Comparison of ENCODE assay signal across 1 cellular context in genomic region chr4:1351854-1352633, GRCh38.
TF ChIP-seq lines count a peak whose summit lies in the region.

No MANE protein-coding gene starts in this region.

TF ChIP-seq in HepG2, 621 proteins besides CTCF, POLR2A, EP300 and RAD21 (continued from another document and continues in another):
- TF ChIP-seq, protein P1, sequence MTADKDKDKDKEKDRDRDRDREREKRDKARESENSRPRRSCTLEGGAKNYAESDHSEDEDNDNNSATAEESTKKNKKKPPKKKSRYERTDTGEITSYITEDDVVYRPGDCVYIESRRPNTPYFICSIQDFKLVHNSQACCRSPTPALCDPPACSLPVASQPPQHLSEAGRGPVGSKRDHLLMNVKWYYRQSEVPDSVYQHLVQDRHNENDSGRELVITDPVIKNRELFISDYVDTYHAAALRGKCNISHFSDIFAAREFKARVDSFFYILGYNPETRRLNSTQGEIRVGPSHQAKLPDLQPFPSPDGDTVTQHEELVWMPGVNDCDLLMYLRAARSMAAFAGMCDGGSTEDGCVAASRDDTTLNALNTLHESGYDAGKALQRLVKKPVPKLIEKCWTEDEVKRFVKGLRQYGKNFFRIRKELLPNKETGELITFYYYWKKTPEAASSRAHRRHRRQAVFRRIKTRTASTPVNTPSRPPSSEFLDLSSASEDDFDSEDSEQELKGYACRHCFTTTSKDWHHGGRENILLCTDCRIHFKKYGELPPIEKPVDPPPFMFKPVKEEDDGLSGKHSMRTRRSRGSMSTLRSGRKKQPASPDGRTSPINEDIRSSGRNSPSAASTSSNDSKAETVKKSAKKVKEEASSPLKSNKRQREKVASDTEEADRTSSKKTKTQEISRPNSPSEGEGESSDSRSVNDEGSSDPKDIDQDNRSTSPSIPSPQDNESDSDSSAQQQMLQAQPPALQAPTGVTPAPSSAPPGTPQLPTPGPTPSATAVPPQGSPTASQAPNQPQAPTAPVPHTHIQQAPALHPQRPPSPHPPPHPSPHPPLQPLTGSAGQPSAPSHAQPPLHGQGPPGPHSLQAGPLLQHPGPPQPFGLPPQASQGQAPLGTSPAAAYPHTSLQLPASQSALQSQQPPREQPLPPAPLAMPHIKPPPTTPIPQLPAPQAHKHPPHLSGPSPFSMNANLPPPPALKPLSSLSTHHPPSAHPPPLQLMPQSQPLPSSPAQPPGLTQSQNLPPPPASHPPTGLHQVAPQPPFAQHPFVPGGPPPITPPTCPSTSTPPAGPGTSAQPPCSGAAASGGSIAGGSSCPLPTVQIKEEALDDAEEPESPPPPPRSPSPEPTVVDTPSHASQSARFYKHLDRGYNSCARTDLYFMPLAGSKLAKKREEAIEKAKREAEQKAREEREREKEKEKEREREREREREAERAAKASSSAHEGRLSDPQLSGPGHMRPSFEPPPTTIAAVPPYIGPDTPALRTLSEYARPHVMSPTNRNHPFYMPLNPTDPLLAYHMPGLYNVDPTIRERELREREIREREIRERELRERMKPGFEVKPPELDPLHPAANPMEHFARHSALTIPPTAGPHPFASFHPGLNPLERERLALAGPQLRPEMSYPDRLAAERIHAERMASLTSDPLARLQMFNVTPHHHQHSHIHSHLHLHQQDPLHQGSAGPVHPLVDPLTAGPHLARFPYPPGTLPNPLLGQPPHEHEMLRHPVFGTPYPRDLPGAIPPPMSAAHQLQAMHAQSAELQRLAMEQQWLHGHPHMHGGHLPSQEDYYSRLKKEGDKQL (CRISPR knock-in tag; IDR thresholded peaks at IDR 0.05; ENCODE audit: low read depth): no peak
- no peak for TF ChIP-seq TBL1XR1 (IDR thresholded peaks at IDR 0.05; ENCODE audit: borderline replicate concordance, low read length, partially characterized antibody)
- no peak for TF ChIP-seq HNRNPH1 (optimal IDR thresholded peaks at IDR 0.05; ENCODE audit: low read depth, low read length)
- no peak for TF ChIP-seq ZMYM3 (CRISPR knock-in tag; IDR thresholded peaks at IDR 0.05)
- TF ChIP-seq SMYD3 (CRISPR knock-in tag; IDR thresholded peaks at IDR 0.05): no peak
- TF ChIP-seq ARID2 (CRISPR knock-in tag; IDR thresholded peaks at IDR 0.05; ENCODE audit: borderline replicate concordance): no peak
- TF ChIP-seq SRSF1 (optimal IDR thresholded peaks at IDR 0.05; ENCODE audit: low read depth, low read length): no peak
- no peak for TF ChIP-seq SMAD9 (CRISPR knock-in tag; IDR thresholded peaks at IDR 0.05)
- TF ChIP-seq PHB2 (IDR thresholded peaks at IDR 0.05; ENCODE audit: partially characterized antibody): no peak
- TF ChIP-seq FOXA3 (CRISPR knock-in tag; IDR thresholded peaks at IDR 0.05): no peak
- peak; percentile 74; the same call in 1 of the 2 replicates for TF ChIP-seq KDM5B (CRISPR knock-in tag; IDR thresholded peaks at IDR 0.05; ENCODE audit: borderline replicate concordance)
- no peak for TF ChIP-seq SUZ12 (IDR thresholded peaks at IDR 0.05; ENCODE audit: low read depth, low read length)
- TF ChIP-seq ATRX (CRISPR knock-in tag; IDR thresholded peaks at IDR 0.05; ENCODE audit: borderline replicate concordance): no peak
- no peak for TF ChIP-seq ZSCAN29 (CRISPR knock-in tag; conservative IDR thresholded peaks at IDR 0.05)
- no peak for TF ChIP-seq FIP1L1 (IDR thresholded peaks at IDR 0.05; ENCODE audit: borderline replicate concordance, insufficient read depth, low read depth, low read length)
- no peak for TF ChIP-seq ZNF510 (CRISPR knock-in tag; IDR thresholded peaks at IDR 0.05; ENCODE audit: low read depth)
- TF ChIP-seq HOXA3 (CRISPR knock-in tag; IDR thresholded peaks at IDR 0.05): 0 out of 2 replicates have a peak, but pooled peaks have one; percentile 31
- no peak for TF ChIP-seq DMAP1 (CRISPR knock-in tag; IDR thresholded peaks at IDR 0.05)
- no peak for TF ChIP-seq SMARCE1 (IDR thresholded peaks at IDR 0.05; ENCODE audit: borderline replicate concordance)
- TF ChIP-seq ZNF775 (CRISPR knock-in tag; IDR thresholded peaks at IDR 0.05; ENCODE audit: borderline replicate concordance): no peak
- no peak for TF ChIP-seq HNRNPLL (IDR thresholded peaks at IDR 0.05; ENCODE audit: low read depth, low read length, poor library complexity, severe bottlenecking)
- TF ChIP-seq GZF1 (CRISPR knock-in tag; IDR thresholded peaks at IDR 0.05): no peak
- TF ChIP-seq PCBP1 (IDR thresholded peaks at IDR 0.05; ENCODE audit: borderline replicate concordance, low read depth, low read length): 0 out of 2 replicates have a peak, but pooled peaks have one; percentile 26
- no peak for TF ChIP-seq ZNF556 (CRISPR knock-in tag; IDR thresholded peaks at IDR 0.05; ENCODE audit: borderline replicate concordance)
- no peak for TF ChIP-seq ZNF737 (CRISPR knock-in tag; IDR thresholded peaks at IDR 0.05; ENCODE audit: borderline replicate concordance)
- no peak for TF ChIP-seq ZNF674 (CRISPR knock-in tag; IDR thresholded peaks at IDR 0.05; ENCODE audit: low read depth)
- TF ChIP-seq TMF1 (CRISPR knock-in tag; IDR thresholded peaks at IDR 0.05; ENCODE audit: low read depth): no peak
- TF ChIP-seq ZBTB14 (CRISPR knock-in tag; IDR thresholded peaks at IDR 0.05): no peak
- no peak for TF ChIP-seq LRRFIP1 (CRISPR knock-in tag; conservative IDR thresholded peaks at IDR 0.05)
- TF ChIP-seq RBAK (CRISPR knock-in tag; IDR thresholded peaks at IDR 0.05): no peak
- TF ChIP-seq GPBP1L1 (CRISPR knock-in tag; IDR thresholded peaks at IDR 0.05): no peak
- TF ChIP-seq, protein P2, sequence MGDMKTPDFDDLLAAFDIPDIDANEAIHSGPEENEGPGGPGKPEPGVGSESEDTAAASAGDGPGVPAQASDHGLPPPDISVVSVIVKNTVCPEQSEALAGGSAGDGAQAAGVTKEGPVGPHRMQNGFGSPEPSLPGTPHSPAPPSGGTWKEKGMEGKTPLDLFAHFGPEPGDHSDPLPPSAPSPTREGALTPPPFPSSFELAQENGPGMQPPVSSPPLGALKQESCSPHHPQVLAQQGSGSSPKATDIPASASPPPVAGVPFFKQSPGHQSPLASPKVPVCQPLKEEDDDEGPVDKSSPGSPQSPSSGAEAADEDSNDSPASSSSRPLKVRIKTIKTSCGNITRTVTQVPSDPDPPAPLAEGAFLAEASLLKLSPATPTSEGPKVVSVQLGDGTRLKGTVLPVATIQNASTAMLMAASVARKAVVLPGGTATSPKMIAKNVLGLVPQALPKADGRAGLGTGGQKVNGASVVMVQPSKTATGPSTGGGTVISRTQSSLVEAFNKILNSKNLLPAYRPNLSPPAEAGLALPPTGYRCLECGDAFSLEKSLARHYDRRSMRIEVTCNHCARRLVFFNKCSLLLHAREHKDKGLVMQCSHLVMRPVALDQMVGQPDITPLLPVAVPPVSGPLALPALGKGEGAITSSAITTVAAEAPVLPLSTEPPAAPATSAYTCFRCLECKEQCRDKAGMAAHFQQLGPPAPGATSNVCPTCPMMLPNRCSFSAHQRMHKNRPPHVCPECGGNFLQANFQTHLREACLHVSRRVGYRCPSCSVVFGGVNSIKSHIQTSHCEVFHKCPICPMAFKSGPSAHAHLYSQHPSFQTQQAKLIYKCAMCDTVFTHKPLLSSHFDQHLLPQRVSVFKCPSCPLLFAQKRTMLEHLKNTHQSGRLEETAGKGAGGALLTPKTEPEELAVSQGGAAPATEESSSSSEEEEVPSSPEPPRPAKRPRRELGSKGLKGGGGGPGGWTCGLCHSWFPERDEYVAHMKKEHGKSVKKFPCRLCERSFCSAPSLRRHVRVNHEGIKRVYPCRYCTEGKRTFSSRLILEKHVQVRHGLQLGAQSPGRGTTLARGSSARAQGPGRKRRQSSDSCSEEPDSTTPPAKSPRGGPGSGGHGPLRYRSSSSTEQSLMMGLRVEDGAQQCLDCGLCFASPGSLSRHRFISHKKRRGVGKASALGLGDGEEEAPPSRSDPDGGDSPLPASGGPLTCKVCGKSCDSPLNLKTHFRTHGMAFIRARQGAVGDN (CRISPR knock-in tag; IDR thresholded peaks at IDR 0.05): peak; percentile 78
- no peak for TF ChIP-seq ZNF362 (CRISPR knock-in tag; IDR thresholded peaks at IDR 0.05; ENCODE audit: borderline replicate concordance)
- peak; percentile 98 for TF ChIP-seq HNRNPL (IDR thresholded peaks at IDR 0.05; ENCODE audit: low read depth, low read length)
- TF ChIP-seq ZNF883 (CRISPR knock-in tag; IDR thresholded peaks at IDR 0.05; ENCODE audit: not compliant biosample characterization): no peak
- TF ChIP-seq ZBTB7A (CRISPR knock-in tag; IDR thresholded peaks at IDR 0.05): no peak
- TF ChIP-seq RNF219 (CRISPR knock-in tag; IDR thresholded peaks at IDR 0.05): no peak
- no peak for TF ChIP-seq ZSCAN9 (CRISPR knock-in tag; IDR thresholded peaks at IDR 0.05; ENCODE audit: borderline replicate concordance)
- TF ChIP-seq NFKB2 (CRISPR knock-in tag; IDR thresholded peaks at IDR 0.05; ENCODE audit: borderline replicate concordance): no peak
- TF ChIP-seq, protein P3, sequence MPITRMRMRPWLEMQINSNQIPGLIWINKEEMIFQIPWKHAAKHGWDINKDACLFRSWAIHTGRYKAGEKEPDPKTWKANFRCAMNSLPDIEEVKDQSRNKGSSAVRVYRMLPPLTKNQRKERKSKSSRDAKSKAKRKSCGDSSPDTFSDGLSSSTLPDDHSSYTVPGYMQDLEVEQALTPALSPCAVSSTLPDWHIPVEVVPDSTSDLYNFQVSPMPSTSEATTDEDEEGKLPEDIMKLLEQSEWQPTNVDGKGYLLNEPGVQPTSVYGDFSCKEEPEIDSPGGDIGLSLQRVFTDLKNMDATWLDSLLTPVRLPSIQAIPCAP (CRISPR knock-in tag; IDR thresholded peaks at IDR 0.05; ENCODE audit: low read depth): no peak
- no peak for TF ChIP-seq ZNF546 (CRISPR knock-in tag; conservative IDR thresholded peaks at IDR 0.05)
- TF ChIP-seq CREB3 (CRISPR knock-in tag; IDR thresholded peaks at IDR 0.05): no peak
- TF ChIP-seq XBP1 (CRISPR knock-in tag; IDR thresholded peaks at IDR 0.05): no peak
- no peak for TF ChIP-seq RFX1 (IDR thresholded peaks at IDR 0.05)
- TF ChIP-seq SRSF4 (IDR thresholded peaks at IDR 0.05; ENCODE audit: low read depth, low read length, poor library complexity, severe bottlenecking): no peak
